Comparison of ENCODE assay signal across 1 cellular context in the genomic region with DNA sequence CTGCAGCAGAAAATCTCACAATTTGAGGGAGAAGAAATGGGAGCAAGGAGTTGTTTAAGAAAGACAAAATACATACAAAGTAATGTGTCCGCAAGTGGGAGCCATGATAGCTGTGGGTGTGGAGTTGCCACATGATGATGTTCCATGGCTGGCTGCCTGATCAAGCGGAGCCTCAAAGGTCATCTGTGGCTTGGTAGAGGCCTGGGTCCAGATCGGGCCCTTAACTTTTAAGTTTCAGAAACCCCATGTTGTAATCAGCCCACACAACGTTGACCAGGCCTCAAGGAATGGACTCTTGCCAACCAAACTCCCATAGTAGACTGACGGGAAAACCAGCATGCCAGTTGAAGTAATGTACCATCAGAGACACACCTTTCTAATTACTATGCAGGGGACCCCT.
TF ChIP-seq lines count a peak whose summit lies in the region.

No MANE protein-coding gene starts in this region.

TF ChIP-seq in WTC11, 78 proteins besides CTCF, POLR2A, EP300 and RAD21 (continued from another document):
- TF ChIP-seq, protein P1, sequence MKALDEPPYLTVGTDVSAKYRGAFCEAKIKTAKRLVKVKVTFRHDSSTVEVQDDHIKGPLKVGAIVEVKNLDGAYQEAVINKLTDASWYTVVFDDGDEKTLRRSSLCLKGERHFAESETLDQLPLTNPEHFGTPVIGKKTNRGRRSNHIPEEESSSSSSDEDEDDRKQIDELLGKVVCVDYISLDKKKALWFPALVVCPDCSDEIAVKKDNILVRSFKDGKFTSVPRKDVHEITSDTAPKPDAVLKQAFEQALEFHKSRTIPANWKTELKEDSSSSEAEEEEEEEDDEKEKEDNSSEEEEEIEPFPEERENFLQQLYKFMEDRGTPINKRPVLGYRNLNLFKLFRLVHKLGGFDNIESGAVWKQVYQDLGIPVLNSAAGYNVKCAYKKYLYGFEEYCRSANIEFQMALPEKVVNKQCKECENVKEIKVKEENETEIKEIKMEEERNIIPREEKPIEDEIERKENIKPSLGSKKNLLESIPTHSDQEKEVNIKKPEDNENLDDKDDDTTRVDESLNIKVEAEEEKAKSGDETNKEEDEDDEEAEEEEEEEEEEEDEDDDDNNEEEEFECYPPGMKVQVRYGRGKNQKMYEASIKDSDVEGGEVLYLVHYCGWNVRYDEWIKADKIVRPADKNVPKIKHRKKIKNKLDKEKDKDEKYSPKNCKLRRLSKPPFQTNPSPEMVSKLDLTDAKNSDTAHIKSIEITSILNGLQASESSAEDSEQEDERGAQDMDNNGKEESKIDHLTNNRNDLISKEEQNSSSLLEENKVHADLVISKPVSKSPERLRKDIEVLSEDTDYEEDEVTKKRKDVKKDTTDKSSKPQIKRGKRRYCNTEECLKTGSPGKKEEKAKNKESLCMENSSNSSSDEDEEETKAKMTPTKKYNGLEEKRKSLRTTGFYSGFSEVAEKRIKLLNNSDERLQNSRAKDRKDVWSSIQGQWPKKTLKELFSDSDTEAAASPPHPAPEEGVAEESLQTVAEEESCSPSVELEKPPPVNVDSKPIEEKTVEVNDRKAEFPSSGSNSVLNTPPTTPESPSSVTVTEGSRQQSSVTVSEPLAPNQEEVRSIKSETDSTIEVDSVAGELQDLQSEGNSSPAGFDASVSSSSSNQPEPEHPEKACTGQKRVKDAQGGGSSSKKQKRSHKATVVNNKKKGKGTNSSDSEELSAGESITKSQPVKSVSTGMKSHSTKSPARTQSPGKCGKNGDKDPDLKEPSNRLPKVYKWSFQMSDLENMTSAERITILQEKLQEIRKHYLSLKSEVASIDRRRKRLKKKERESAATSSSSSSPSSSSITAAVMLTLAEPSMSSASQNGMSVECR (CRISPR knock-in tag; IDR thresholded peaks at IDR 0.05; ENCODE audit: borderline replicate concordance), result no peak
- TF ChIP-seq, protein P2, sequence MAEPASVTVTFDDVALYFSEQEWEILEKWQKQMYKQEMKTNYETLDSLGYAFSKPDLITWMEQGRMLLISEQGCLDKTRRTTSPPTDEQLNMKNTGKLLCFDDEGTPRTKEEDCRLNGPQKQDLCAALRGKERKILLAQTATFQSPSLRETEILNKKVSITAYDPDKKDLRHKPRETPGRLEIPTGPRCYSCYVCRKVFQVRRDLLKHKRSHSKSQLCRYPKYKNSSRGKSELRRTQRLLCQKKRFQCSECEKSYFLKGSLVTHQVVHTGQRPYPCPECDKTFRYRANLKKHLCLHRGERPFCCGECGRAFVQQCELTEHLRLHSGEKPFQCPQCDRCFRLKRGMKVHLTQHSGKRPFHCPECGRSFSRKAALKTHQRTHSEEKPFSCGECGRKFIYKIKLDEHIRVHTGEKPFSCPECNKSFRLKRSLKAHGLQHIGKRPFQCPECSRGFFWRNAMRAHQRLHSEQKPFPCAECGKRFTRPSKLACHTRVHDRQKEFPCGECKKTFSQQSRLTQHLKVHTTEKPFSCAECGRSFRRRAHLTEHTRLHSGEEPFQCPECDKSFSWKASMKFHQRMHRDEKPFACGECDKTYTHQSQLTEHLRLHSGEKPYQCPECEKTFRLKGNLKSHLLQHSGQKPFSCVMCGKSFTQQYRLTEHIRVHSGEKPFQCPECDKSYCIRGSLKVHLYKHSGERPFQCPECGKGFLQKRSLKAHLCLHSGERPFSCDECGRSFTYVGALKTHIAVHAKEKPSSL (CRISPR knock-in tag; conservative IDR thresholded peaks at IDR 0.05), result no peak
- TF ChIP-seq, protein P3, sequence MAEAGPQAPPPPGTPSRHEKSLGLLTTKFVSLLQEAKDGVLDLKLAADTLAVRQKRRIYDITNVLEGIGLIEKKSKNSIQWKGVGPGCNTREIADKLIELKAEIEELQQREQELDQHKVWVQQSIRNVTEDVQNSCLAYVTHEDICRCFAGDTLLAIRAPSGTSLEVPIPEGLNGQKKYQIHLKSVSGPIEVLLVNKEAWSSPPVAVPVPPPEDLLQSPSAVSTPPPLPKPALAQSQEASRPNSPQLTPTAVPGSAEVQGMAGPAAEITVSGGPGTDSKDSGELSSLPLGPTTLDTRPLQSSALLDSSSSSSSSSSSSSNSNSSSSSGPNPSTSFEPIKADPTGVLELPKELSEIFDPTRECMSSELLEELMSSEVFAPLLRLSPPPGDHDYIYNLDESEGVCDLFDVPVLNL (CRISPR knock-in tag; IDR thresholded peaks at IDR 0.05; ENCODE audit: borderline replicate concordance, low read depth), result no peak
- TF ChIP-seq ESRRA (CRISPR knock-in tag; IDR thresholded peaks at IDR 0.05; ENCODE audit: borderline replicate concordance), result no peak
- TF ChIP-seq FOXK1 (CRISPR knock-in tag; IDR thresholded peaks at IDR 0.05), result no peak
- TF ChIP-seq ETV6 (CRISPR knock-in tag; IDR thresholded peaks at IDR 0.05), result no peak
- TF ChIP-seq SMAD4 (CRISPR knock-in tag; IDR thresholded peaks at IDR 0.05), result no peak
- no peak for TF ChIP-seq ZNF219 (CRISPR knock-in tag; IDR thresholded peaks at IDR 0.05; ENCODE audit: borderline replicate concordance)
- TF ChIP-seq, protein P4, sequence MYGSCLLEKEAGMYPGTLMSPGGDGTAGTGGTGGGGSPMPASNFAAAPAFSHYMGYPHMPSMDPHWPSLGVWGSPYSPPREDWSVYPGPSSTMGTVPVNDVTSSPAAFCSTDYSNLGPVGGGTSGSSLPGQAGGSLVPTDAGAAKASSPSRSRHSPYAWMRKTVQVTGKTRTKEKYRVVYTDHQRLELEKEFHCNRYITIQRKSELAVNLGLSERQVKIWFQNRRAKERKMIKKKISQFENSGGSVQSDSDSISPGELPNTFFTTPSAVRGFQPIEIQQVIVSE (CRISPR knock-in tag; IDR thresholded peaks at IDR 0.05; ENCODE audit: borderline replicate concordance), result no peak
- TF ChIP-seq ZNF138 (CRISPR knock-in tag; conservative IDR thresholded peaks at IDR 0.05), result no peak
- TF ChIP-seq, protein P5, sequence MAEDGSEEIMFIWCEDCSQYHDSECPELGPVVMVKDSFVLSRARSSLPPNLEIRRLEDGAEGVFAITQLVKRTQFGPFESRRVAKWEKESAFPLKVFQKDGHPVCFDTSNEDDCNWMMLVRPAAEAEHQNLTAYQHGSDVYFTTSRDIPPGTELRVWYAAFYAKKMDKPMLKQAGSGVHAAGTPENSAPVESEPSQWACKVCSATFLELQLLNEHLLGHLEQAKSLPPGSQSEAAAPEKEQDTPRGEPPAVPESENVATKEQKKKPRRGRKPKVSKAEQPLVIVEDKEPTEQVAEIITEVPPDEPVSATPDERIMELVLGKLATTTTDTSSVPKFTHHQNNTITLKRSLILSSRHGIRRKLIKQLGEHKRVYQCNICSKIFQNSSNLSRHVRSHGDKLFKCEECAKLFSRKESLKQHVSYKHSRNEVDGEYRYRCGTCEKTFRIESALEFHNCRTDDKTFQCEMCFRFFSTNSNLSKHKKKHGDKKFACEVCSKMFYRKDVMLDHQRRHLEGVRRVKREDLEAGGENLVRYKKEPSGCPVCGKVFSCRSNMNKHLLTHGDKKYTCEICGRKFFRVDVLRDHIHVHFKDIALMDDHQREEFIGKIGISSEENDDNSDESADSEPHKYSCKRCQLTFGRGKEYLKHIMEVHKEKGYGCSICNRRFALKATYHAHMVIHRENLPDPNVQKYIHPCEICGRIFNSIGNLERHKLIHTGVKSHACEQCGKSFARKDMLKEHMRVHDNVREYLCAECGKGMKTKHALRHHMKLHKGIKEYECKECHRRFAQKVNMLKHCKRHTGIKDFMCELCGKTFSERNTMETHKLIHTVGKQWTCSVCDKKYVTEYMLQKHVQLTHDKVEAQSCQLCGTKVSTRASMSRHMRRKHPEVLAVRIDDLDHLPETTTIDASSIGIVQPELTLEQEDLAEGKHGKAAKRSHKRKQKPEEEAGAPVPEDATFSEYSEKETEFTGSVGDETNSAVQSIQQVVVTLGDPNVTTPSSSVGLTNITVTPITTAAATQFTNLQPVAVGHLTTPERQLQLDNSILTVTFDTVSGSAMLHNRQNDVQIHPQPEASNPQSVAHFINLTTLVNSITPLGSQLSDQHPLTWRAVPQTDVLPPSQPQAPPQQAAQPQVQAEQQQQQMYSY (CRISPR knock-in tag; IDR thresholded peaks at IDR 0.05), result no peak
- no peak for TF ChIP-seq ZNF317 (CRISPR knock-in tag; IDR thresholded peaks at IDR 0.05; ENCODE audit: borderline replicate concordance, low read depth)
- TF ChIP-seq GTF2I (CRISPR knock-in tag; conservative IDR thresholded peaks at IDR 0.05), result no peak
- no peak for TF ChIP-seq JUN (CRISPR knock-in tag; IDR thresholded peaks at IDR 0.05)
- TF ChIP-seq RELA (CRISPR knock-in tag; IDR thresholded peaks at IDR 0.05; ENCODE audit: borderline replicate concordance), result no peak
TF ChIP-seq in WTC11: peak in this region for 0.
